9 cellular contexts compared by ENCODE assay signal in genomic region chr2:232838406-232838874, GRCh38. TPM values are rescaled to one million over a fixed set of nuclear protein-coding genes. Genes with fewer than 3 reads are reported as not detected.
DNase-seq lines count a peak whose midpoint lies in the region; ATAC-seq, FAIRE-seq and TF ChIP-seq lines count a peak whose summit lies in the region.
"Had no signal": no experiment of that assay in that cellular context is flagged by ENCODE, and none has a peak within 500 bp of the region (broad histone marks: within the 10 kb centered on the region; RNA-seq: fewer than 3 reads in every experiment).

No MANE protein-coding gene starts in this region.

- TF ChIP-seq CTCF in kidney (IDR thresholded peaks at IDR 0.05; ENCODE audit: borderline replicate concordance, extremely low read depth, insufficient read depth) (no peak), H9 (conservative IDR thresholded peaks at IDR 0.05) (no peak)

- H3K18ac ChIP-seq in H9 (ENCODE audit: insufficient read length, low read depth, low read length): no peak overlapping the region

- ATAC-seq in GM21447 (IDR thresholded peaks at IDR 0.05; ENCODE audit: unreplicated experiment): peak; percentile 80

- H3K4ac ChIP-seq in H9 (ENCODE audit: low read depth, low read length): no peak overlapping the region

- no peak overlapping the region for H3K4me3 Mint-ChIP-seq in H9

- H3K56ac ChIP-seq in H9 (ENCODE audit: insufficient read length, low read depth, low read length): no peak overlapping the region

- peaks cover 17% of the 10 kb centered on the region for H4K20me1 ChIP-seq in BLaER1
- H4K20me1 ChIP-seq in H9 (ENCODE audit: control insufficient read depth, insufficient read depth, insufficient read length): no peaks in the 10 kb centered on the region

- DNase-seq in MV-4-11 (lab: John Stamatoyannopoulos, UW) (peak; percentile 65), kidney glomerular epithelial cell (lab: John Stamatoyannopoulos, UW) (peak; percentile 40), kidney (no peak), H9 (no peak)
- peak in 2 of 3 experiments; percentile 9 to 11 for DNase-seq in activated CD8-positive, alpha-beta memory T cell treated with anti-CD3 and anti-CD28 coated beads for 48 hours (ENCODE audit: low read depth in 2 of 3, low spot score in 2 of 3)
- DNase-seq in stimulated activated naive CD4-positive, alpha-beta T cell treated with Interleukin-2 at 50 U/mL for 16 hours (lab: John Stamatoyannopoulos, UW): peak; percentile 32

- no peak for FAIRE-seq in kidney (lab: Jason Lieb, UNC)
- FAIRE-seq: G401.6 had no signal

- H3T11ph ChIP-seq in H9 (ENCODE audit: low read length): no peak overlapping the region

- no CpG with 5 or more reads among the region's 2 CpGs for WGBS in H9 (ENCODE audit: extremely low coverage, insufficient read length, low lambda C conversion rate)

- H2BK15ac ChIP-seq in H9 (ENCODE audit: low read depth, low read length): no peak overlapping the region

- H3K14ac ChIP-seq in H9 (ENCODE audit: insufficient read depth, low read length): no peak overlapping the region

- H2BK12ac ChIP-seq in H9 (ENCODE audit: insufficient read length, low read depth, low read length): no peak overlapping the region

- peak overlapping the region in 1 of 3 experiments; percentile 45; a peak in 2 of 7 replicates for H3K27ac Mint-ChIP-seq in H9

- H3K4me1 ChIP-seq in BLaER1 (peaks cover 16% of the 10 kb centered on the region), kidney (ENCODE audit: control insufficient read depth in 1 of 2, insufficient read depth in 1 of 2, low read depth in 1 of 2, low read length in 2 of 2) (peaks cover 0 to 4% of the 10 kb centered on the region in 2 donors), H9 (ENCODE audit: insufficient read depth, low read length) (no peaks in the 10 kb centered on the region; the same call in 1 of the 2 replicates)

- H3K27ac ChIP-seq in BLaER1: no peak overlapping the region
- H3K27ac ChIP-seq in kidney (ENCODE audit: low read depth in 2 of 2, low read length in 2 of 2): peak overlapping the region in 1 of 2 donors; percentile 5
- no peak overlapping the region for H3K27ac ChIP-seq in H9 (ENCODE audit: insufficient read length, low read depth, low read length)

- no peaks in the 10 kb centered on the region for H3K9me3 Mint-ChIP-seq in H9

- no peaks in the 10 kb centered on the region for H3K79me2 ChIP-seq in H9 (ENCODE audit: insufficient read depth, low read length)

- no peaks in the 10 kb centered on the region for H3K23me2 ChIP-seq in H9 (ENCODE audit: insufficient read length, low read depth, low read length, poor library complexity, severe bottlenecking)

- H3K4me1 Mint-ChIP-seq in H9: peaks cover 4 to 7% of the 10 kb centered on the region in 2 experiments; a peak in 2 of 4 replicates

- H3K4me3 ChIP-seq in BLaER1 (no peak overlapping the region), kidney (ENCODE audit: low read length in 2 of 2) (no peak overlapping the region)

- no peak overlapping the region for H4K91ac ChIP-seq in H9 (ENCODE audit: insufficient read length, low read depth, low read length)

- H3K27me3 Mint-ChIP-seq in H9 (ENCODE audit: low read depth): no peaks in the 10 kb centered on the region; the same call in 1 of the 2 replicates

- H4K5ac ChIP-seq in H9 (ENCODE audit: insufficient read length, low read depth, low read length): no peak overlapping the region

- peaks cover 96% of the 10 kb centered on the region for H3K36me3 ChIP-seq in BLaER1
- peaks cover 28 to 59% of the 10 kb centered on the region in 2 donors for H3K36me3 ChIP-seq in kidney (ENCODE audit: control insufficient read depth in 1 of 2, insufficient read depth in 2 of 2, low read length in 2 of 2)

- peak overlapping the region; percentile 63 for H3K4me2 ChIP-seq in BLaER1
- H3K4me2 ChIP-seq in H9 (ENCODE audit: insufficient read depth, insufficient read length, low read length): no peak overlapping the region

- H3K9ac ChIP-seq in BLaER1 (no peak overlapping the region; the same call in 1 of the 2 replicates), kidney (ENCODE audit: low read length in 2 of 2) (no peak overlapping the region), H9 (ENCODE audit: extremely low read depth, insufficient read length, low read length) (no peak overlapping the region)

- H3K36me3 Mint-ChIP-seq in H9 (ENCODE audit: insufficient read depth in 1 of 3, low read depth in 3 of 3): peaks cover 7 to 65% (median 54%) of the 10 kb centered on the region in 3 experiments; a peak in 6 of 7 replicates

- no peak overlapping the region for H3K23ac ChIP-seq in H9 (ENCODE audit: insufficient read length, low read depth, low read length)

- peaks cover 2% of the 10 kb centered on the region for H3K79me1 ChIP-seq in H9 (ENCODE audit: insufficient read depth, low read depth, low read length, poor library complexity, severe bottlenecking)

- H2AK5ac ChIP-seq in H9 (ENCODE audit: insufficient read length, low read length): no peak overlapping the region

- H4K8ac ChIP-seq in H9 (replicated peaks; ENCODE audit: insufficient read length, low read depth, low read length): no peak overlapping the region

- intact Hi-C loops in kidney (cut with DNase I): no loop called here

- H3K9me3 ChIP-seq in BLaER1 (no peaks in the 10 kb centered on the region), kidney (ENCODE audit: control insufficient read depth in 1 of 2, low read length in 2 of 2) (no peaks in the 10 kb centered on the region), H9 (ENCODE audit: control insufficient read depth, low read depth, low read length) (no peaks in the 10 kb centered on the region)

- no peak overlapping the region for H2BK120ac ChIP-seq in H9 (ENCODE audit: low read depth, low read length, poor library complexity, severe bottlenecking)

- no peak overlapping the region for H2BK20ac ChIP-seq in H9 (ENCODE audit: low read depth, low read length, poor library complexity, severe bottlenecking)

- no peak overlapping the region for H2BK5ac ChIP-seq in H9 (ENCODE audit: insufficient read length, low read length)

- no peak overlapping the region for H2AFZ ChIP-seq in H9 (ENCODE audit: low read length)

- H3K27me3 ChIP-seq in BLaER1: no peaks in the 10 kb centered on the region
- H3K27me3 ChIP-seq in H9 (ENCODE audit: insufficient read depth, low read length): no peaks in the 10 kb centered on the region

RNA-seq across cellular contexts. Expression of gene SNORC, which starts 31.6 kb away (rescaled TPM):
- total RNA-seq in kidney: 2.7 TPM
- 3.3 TPM for polyA plus RNA-seq in kidney (ENCODE audit: insufficient read depth, low read depth, low replicate concordance)
- total RNA-seq in H9 (2021): 0.61 and 1.1 TPM in 2 replicates

Comparison
In these comparisons a context has a peak if more than half of its experiments do, and no peak if none do; other contexts are left out.
1. DNase-seq: peak in MV-4-11 (single experiment), activated CD8-positive, alpha-beta memory T cell treated with anti-CD3 and anti-CD28 coated beads for 48 hours (2 of 3), kidney glomerular epithelial cell (single experiment) and stimulated activated naive CD4-positive, alpha-beta T cell treated with Interleukin-2 at 50 U/mL for 16 hours (single experiment); none in kidney (single experiment) and H9 (single experiment).